Comparison of ENCODE assay signal across 23 cellular contexts in genomic region chr3:13947912-13948311, GRCh38.
"Had no signal": no experiment of that assay in that cellular context is flagged by ENCODE, and none has a peak within 500 bp of the region (broad histone marks: within the 10 kb centered on the region; RNA-seq: fewer than 3 reads in every experiment).

No MANE protein-coding gene starts in this region.

- H3K4me3 ChIP-seq: dorsolateral prefrontal cortex, heart right ventricle, mucosa of descending colon, ovary, right lobe of liver, tibial nerve, upper lobe of right lung, vagina had no signal

- H3K4me3 Mint-ChIP-seq: stimulated activated memory B cell treated with anti-CD40 and anti-IgM and Interleukin-4, amounts not matched to agents 10 μg/mL and 1 μg/mL and 100 μg/mL, for 72 hours; stimulated activated naive CD8-positive, alpha-beta T cell treated with anti-CD3 and anti-CD28 coated beads, Interleukin-15, Interleukin-2, amounts not matched to agents 100 ng/mL and 50 ng/mL, for 24 hours had no signal

- H3K27ac Mint-ChIP-seq: naive thymus-derived CD8-positive, alpha-beta T cell; stimulated activated memory B cell treated with anti-CD40 and anti-IgM and Interleukin-4, amounts not matched to agents 10 μg/mL and 1 μg/mL and 100 μg/mL, for 72 hours; stimulated activated naive CD8-positive, alpha-beta T cell treated with anti-CD3 and anti-CD28 coated beads, Interleukin-15, Interleukin-2, amounts not matched to agents 100 ng/mL and 50 ng/mL, for 24 hours had no signal

- H3K4me1 ChIP-seq: right lobe of liver, tibial nerve, upper lobe of right lung, vagina had no signal

- H3K9me3 ChIP-seq: ovary, upper lobe of right lung, vagina had no signal

- H3K4me1 Mint-ChIP-seq: naive thymus-derived CD8-positive, alpha-beta T cell; stimulated activated memory B cell treated with anti-CD40 and anti-IgM and Interleukin-4, amounts not matched to agents 10 μg/mL and 1 μg/mL and 100 μg/mL, for 72 hours had no signal

- ATAC-seq: esophagus mucosa; heart right ventricle; left lobe of liver; mucosa of descending colon; naive thymus-derived CD8-positive, alpha-beta T cell; right lobe of liver; stimulated activated memory B cell treated with anti-CD40 and anti-IgM and Interleukin-4, amounts not matched to agents 10 μg/mL and 1 μg/mL and 100 μg/mL, for 72 hours; upper lobe of right lung had no signal

- H3K27me3 ChIP-seq: ovary, right lobe of liver, tibial nerve, upper lobe of right lung, vagina had no signal

- DNase-seq: cortex of kidney; dorsolateral prefrontal cortex; effector CD8-positive, alpha-beta T cell; heart right ventricle; mammary epithelial cell; mucosa of descending colon; naive thymus-derived CD8-positive, alpha-beta T cell; nucleus accumbens; ovary; right lobe of liver; stimulated activated CD4-positive, alpha-beta T cell treated with anti-CD3 and anti-CD28 coated beads, Interleukin-15, amount 100 ng/mL, for 24 hours; stimulated activated CD4-positive, alpha-beta T cell treated with anti-CD3 and anti-CD28 coated beads, Interleukin-1b, Interleukin-23, amount 100 ng/mL, for 48 hours; stimulated activated CD4-positive, alpha-beta T cell treated with anti-CD3 and anti-CD28 coated beads, Interleukin-4, amount 100 ng/mL, for 24 hours; upper lobe of right lung had no signal

- H3K36me3 ChIP-seq: heart right ventricle, ovary, right lobe of liver, tibial nerve, upper lobe of right lung, vagina had no signal

- H3K27ac ChIP-seq: dorsolateral prefrontal cortex, heart right ventricle, ovary, right lobe of liver, tibial nerve, upper lobe of right lung, vagina had no signal

- FAIRE-seq: endometrium, frontal cortex, islet of Langerhans had no signal
